Comparison of ENCODE assay signal across 36 cellular contexts in genomic region chr7:82293467-82293866, GRCh38.
"Had no signal": no experiment of that assay in that cellular context is flagged by ENCODE, and none has a peak within 500 bp of the region (broad histone marks: within the 10 kb centered on the region; RNA-seq: fewer than 3 reads in every experiment).

No MANE protein-coding gene starts in this region.

- H3K4me1 Mint-ChIP-seq: activated B cell treated with CpG ODN at 0.5 μM for 24 hours; activated CD4-positive, alpha-beta T cell treated with anti-CD3 and anti-CD28 coated beads, Interleukin-2, amount 10 ng/mL, durations not matched to agents 24 days and 14 days; activated naive CD8-positive, alpha-beta T cell treated with anti-CD3 and anti-CD28 coated beads for 36 hours; activated T-helper 17 cell treated with anti-CD3 and anti-CD28 coated beads, Interleukin-2, amount 50 U/mL, for 72 hours; central memory CD8-positive, alpha-beta T cell had no signal

- H3K36me3 Mint-ChIP-seq: activated CD4-positive, alpha-beta memory T cell treated with anti-CD3 and anti-CD28 coated beads for 36 hours; activated naive CD4-positive, alpha-beta T cell treated with anti-CD3 and anti-CD28 coated beads, Interleukin-2, amount 50 U/mL, for 72 hours; activated naive CD8-positive, alpha-beta T cell treated with anti-CD3 and anti-CD28 coated beads for 36 hours had no signal

- H3K4me3 ChIP-seq: ascending aorta, cardiac muscle cell had no signal

- H3K27ac ChIP-seq: ascending aorta, cardiac muscle cell, VCaP had no signal

- H3K9me3 Mint-ChIP-seq: activated B cell treated with CpG ODN at 0.5 μM for 24 hours; activated CD4-positive, alpha-beta T cell treated with anti-CD3 and anti-CD28 coated beads, Interleukin-2, amount 10 ng/mL, durations not matched to agents 24 days and 14 days; activated CD8-positive, alpha-beta T cell treated with anti-CD3 and anti-CD28 coated beads for 36 hours; activated naive CD8-positive, alpha-beta T cell treated with anti-CD3 and anti-CD28 coated beads for 36 hours; activated T-helper 1 cell treated with anti-CD3 and anti-CD28 coated beads, Interleukin-12 subunit alpha, Interleukin-12 subunit beta, Interleukin-2, Interleukin-4 antibody, amounts not matched to agents 30 ng/mL and 10 ng/mL and 1 ng/mL, durations not matched to agents 14 hours and 24 hours and 36 hours; T-helper 1 cell treated with Interleukin-12 subunit alpha and Interleukin-12 subunit beta and Interleukin-4 antibody, amounts not matched to agents 30 μg/mL and 1 μg/mL, for 36 hours; T-helper 2 cell treated with Interferon-gamma antibody and Interleukin-4, amounts not matched to agents 5 μg/mL and 100 μg/mL, for 36 hours had no signal

- DNase-seq: activated B cell treated with CpG ODN at 0.5 μM for 24 hours; activated CD4-positive, alpha-beta memory T cell treated with anti-CD3 and anti-CD28 coated beads for 36 hours; activated CD4-positive, alpha-beta T cell treated with anti-CD3 and anti-CD28 coated beads for 4 hours; activated CD4-positive, alpha-beta T cell treated with anti-CD3 and anti-CD28 coated beads, Interleukin-2, amount 10 ng/mL, durations not matched to agents 24 days and 14 days; activated CD4-positive, alpha-beta T cell treated with anti-CD3 and anti-CD28 coated beads, Interleukin-2, amount 50 U/mL, for 1 hour; activated CD4-positive, alpha-beta T cell treated with anti-CD3 and anti-CD28 coated beads, Interleukin-2, amount 50 U/mL, for 4 hours; activated CD4-positive, CD25-positive, alpha-beta regulatory T cell treated with anti-CD3 and anti-CD28 coated beads, Interleukin-2, amount 50 U/mL, for 72 hours; activated CD8-positive, alpha-beta memory T cell treated with anti-CD3 and anti-CD28 coated beads, Interleukin-2, amount 50 U/mL, for 4 hours; activated CD8-positive, alpha-beta T cell treated with anti-CD3 and anti-CD28 coated beads for 36 hours; activated effector memory CD4-positive, alpha-beta T cell treated with anti-CD3 and anti-CD28 coated beads, Interleukin-2, amount 50 U/mL, for 16 hours; activated gamma-delta T cell treated with Interleukin-2 at 50 U/mL for 16 hours; activated naive CD4-positive, alpha-beta T cell; activated naive CD4-positive, alpha-beta T cell treated with anti-CD3 and anti-CD28 coated beads for 36 hours; activated naive CD4-positive, alpha-beta T cell treated with anti-CD3 and anti-CD28 coated beads, Interleukin-2, amount 50 U/mL, for 16 hours; activated naive CD8-positive, alpha-beta T cell treated with anti-CD3 and anti-CD28 coated beads for 36 hours; activated T-cell treated with anti-CD3 and anti-CD28 coated beads for 4 hours; activated T-cell treated with anti-CD3 and anti-CD28 coated beads, Interleukin-2, amount 50 U/mL, for 1 hour; activated T-cell treated with anti-CD3 and anti-CD28 coated beads, Interleukin-2, amount 50 U/mL, for 4 hours; activated T-cell treated with anti-CD3 and anti-CD28 coated beads, Interleukin-2, amount 50 U/mL, for 72 hours; amygdala; anterior cingulate cortex; caudate nucleus; cerebellar nuclear complex; T-helper 1 cell; T-helper 2 cell; T-helper 9 cell had no signal

- H3K9me3 ChIP-seq: ascending aorta had no signal

- H3K4me1 ChIP-seq: ascending aorta had no signal

- H3K4me3 Mint-ChIP-seq: activated B cell treated with CpG ODN at 0.5 μM for 24 hours; activated CD4-positive, alpha-beta memory T cell treated with anti-CD3 and anti-CD28 coated beads for 36 hours; activated CD4-positive, alpha-beta T cell treated with anti-CD3 and anti-CD28 coated beads, Interleukin-2, amount 10 ng/mL, durations not matched to agents 24 days and 14 days; activated CD8-positive, alpha-beta T cell treated with anti-CD3 and anti-CD28 coated beads for 36 hours; activated naive CD4-positive, alpha-beta T cell treated with anti-CD3 and anti-CD28 coated beads for 36 hours; activated naive CD8-positive, alpha-beta T cell treated with anti-CD3 and anti-CD28 coated beads for 36 hours; activated T-cell treated with anti-CD3 and anti-CD28 coated beads, Interleukin-2, amount 50 U/mL, for 4 hours; activated T-cell treated with anti-CD3 and anti-CD28 coated beads, Interleukin-2, amount 50 U/mL, for 72 hours; activated T-helper 1 cell treated with anti-CD3 and anti-CD28 coated beads, Interleukin-12 subunit alpha, Interleukin-12 subunit beta, Interleukin-2, Interleukin-4 antibody, amounts not matched to agents 30 ng/mL and 10 ng/mL and 1 ng/mL, durations not matched to agents 14 hours and 24 hours and 36 hours; activated T-helper 17 cell treated with anti-CD3 and anti-CD28 coated beads, Interleukin-2, amount 50 U/mL, for 72 hours; brain; central memory CD8-positive, alpha-beta T cell; T-helper 1 cell treated with Interleukin-12 subunit alpha and Interleukin-12 subunit beta and Interleukin-4 antibody, amounts not matched to agents 30 μg/mL and 1 μg/mL, for 36 hours; T-helper 2 cell treated with Interferon-gamma antibody and Interleukin-4, amounts not matched to agents 5 μg/mL and 100 μg/mL, for 36 hours had no signal

- H3K27me3 ChIP-seq: ascending aorta, cardiac muscle cell had no signal

- H3K27ac Mint-ChIP-seq: activated B cell treated with CpG ODN at 0.5 μM for 24 hours; activated CD4-positive, alpha-beta memory T cell treated with anti-CD3 and anti-CD28 coated beads for 36 hours; activated CD4-positive, alpha-beta T cell treated with anti-CD3 and anti-CD28 coated beads, Interleukin-2, amount 10 ng/mL, durations not matched to agents 24 days and 14 days; activated CD8-positive, alpha-beta T cell treated with anti-CD3 and anti-CD28 coated beads for 36 hours; activated naive CD4-positive, alpha-beta T cell treated with anti-CD3 and anti-CD28 coated beads for 36 hours; activated naive CD4-positive, alpha-beta T cell treated with anti-CD3 and anti-CD28 coated beads, Interleukin-2, amount 50 U/mL, for 72 hours; activated naive CD8-positive, alpha-beta T cell treated with anti-CD3 and anti-CD28 coated beads for 36 hours; activated T-helper 1 cell treated with anti-CD3 and anti-CD28 coated beads, Interleukin-12 subunit alpha, Interleukin-12 subunit beta, Interleukin-2, Interleukin-4 antibody, amounts not matched to agents 30 ng/mL and 10 ng/mL and 1 ng/mL, durations not matched to agents 14 hours and 24 hours and 36 hours; activated T-helper 17 cell treated with anti-CD3 and anti-CD28 coated beads, Interleukin-2, amount 50 U/mL, for 72 hours; brain; T-helper 1 cell treated with Interleukin-12 subunit alpha and Interleukin-12 subunit beta and Interleukin-4 antibody, amounts not matched to agents 30 μg/mL and 1 μg/mL, for 36 hours; T-helper 2 cell treated with Interferon-gamma antibody and Interleukin-4, amounts not matched to agents 5 μg/mL and 100 μg/mL, for 36 hours had no signal

- H3K27me3 Mint-ChIP-seq: activated B cell treated with CpG ODN at 0.5 μM for 24 hours; activated CD4-positive, alpha-beta memory T cell treated with anti-CD3 and anti-CD28 coated beads for 36 hours; activated CD4-positive, alpha-beta T cell treated with anti-CD3 and anti-CD28 coated beads, Interleukin-2, amount 10 ng/mL, durations not matched to agents 24 days and 14 days; activated CD8-positive, alpha-beta T cell treated with anti-CD3 and anti-CD28 coated beads for 36 hours; activated naive CD8-positive, alpha-beta T cell treated with anti-CD3 and anti-CD28 coated beads for 36 hours; activated T-helper 17 cell treated with anti-CD3 and anti-CD28 coated beads, Interleukin-2, amount 50 U/mL, for 72 hours; central memory CD8-positive, alpha-beta T cell had no signal

- ATAC-seq: activated CD8-positive, alpha-beta T cell treated with anti-CD3 and anti-CD28 coated beads for 36 hours; activated naive CD4-positive, alpha-beta T cell treated with anti-CD3 and anti-CD28 coated beads, Interleukin-2, amount 50 U/mL, for 72 hours; activated T-cell treated with anti-CD3 and anti-CD28 coated beads, Interleukin-2, amount 50 U/mL, for 4 hours; activated T-cell treated with anti-CD3 and anti-CD28 coated beads, Interleukin-2, amount 50 U/mL, for 72 hours; activated T-helper 17 cell treated with anti-CD3 and anti-CD28 coated beads, Interleukin-2, amount 50 U/mL, for 72 hours had no signal

- H3K36me3 ChIP-seq: ascending aorta, cardiac muscle cell had no signal
